1 cellular context compared by ENCODE assay signal in the genomic region with DNA sequence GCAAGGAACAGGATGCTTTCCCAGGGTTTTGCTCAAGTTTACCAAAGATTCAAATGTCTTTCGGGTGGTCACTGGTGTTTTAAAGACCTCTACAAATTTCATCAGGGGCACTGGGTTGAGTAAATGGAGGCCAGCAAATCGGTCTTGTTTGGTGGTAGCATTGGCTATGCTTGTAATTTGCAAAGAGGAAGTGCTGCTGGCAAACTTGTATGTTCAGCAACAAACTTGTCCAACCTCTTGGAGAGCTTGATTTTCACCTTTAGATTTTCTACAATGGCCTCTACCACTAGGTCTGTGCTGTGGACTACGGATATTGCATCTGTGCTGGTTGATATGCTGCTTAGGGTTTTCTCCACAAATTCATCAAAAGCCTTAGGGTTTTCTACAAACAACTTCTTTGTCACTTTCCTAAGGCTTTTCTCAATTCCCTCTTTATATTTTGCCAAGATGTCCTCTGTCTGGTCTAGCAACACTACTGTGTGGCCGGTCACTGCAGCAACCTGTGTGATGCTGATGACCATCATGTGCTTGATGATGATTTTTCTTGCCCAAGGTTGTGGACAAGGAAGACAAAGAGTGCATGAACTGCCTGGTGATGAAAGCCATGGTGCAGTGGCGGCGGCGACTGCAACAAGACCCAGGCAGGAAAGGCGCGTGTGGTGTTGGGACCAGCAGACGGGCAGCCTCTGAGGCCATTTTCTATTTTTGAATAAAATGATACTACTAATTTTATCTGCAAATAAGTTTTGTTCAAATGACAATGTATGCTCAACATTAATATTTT.
TF ChIP-seq lines count a peak whose summit lies in the region.

No MANE protein-coding gene starts in this region.

TF ChIP-seq in GM12878, 131 proteins besides CTCF, POLR2A, EP300 and RAD21:
- TF ChIP-seq, protein P1, sequence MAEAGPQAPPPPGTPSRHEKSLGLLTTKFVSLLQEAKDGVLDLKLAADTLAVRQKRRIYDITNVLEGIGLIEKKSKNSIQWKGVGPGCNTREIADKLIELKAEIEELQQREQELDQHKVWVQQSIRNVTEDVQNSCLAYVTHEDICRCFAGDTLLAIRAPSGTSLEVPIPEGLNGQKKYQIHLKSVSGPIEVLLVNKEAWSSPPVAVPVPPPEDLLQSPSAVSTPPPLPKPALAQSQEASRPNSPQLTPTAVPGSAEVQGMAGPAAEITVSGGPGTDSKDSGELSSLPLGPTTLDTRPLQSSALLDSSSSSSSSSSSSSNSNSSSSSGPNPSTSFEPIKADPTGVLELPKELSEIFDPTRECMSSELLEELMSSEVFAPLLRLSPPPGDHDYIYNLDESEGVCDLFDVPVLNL (IDR thresholded peaks at IDR 0.05; ENCODE audit: low read depth, low read length) = no peak
- peak; percentile 78 for TF ChIP-seq SPI1 (IDR thresholded peaks at IDR 0.05; ENCODE audit: borderline replicate concordance, insufficient read depth, low read depth, low read length)
- TF ChIP-seq, protein P2, sequence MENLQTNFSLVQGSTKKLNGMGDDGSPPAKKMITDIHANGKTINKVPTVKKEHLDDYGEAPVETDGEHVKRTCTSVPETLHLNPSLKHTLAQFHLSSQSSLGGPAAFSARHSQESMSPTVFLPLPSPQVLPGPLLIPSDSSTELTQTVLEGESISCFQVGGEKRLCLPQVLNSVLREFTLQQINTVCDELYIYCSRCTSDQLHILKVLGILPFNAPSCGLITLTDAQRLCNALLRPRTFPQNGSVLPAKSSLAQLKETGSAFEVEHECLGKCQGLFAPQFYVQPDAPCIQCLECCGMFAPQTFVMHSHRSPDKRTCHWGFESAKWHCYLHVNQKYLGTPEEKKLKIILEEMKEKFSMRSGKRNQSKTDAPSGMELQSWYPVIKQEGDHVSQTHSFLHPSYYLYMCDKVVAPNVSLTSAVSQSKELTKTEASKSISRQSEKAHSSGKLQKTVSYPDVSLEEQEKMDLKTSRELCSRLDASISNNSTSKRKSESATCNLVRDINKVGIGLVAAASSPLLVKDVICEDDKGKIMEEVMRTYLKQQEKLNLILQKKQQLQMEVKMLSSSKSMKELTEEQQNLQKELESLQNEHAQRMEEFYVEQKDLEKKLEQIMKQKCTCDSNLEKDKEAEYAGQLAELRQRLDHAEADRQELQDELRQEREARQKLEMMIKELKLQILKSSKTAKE (IDR thresholded peaks at IDR 0.05; ENCODE audit: low read depth, poor library complexity, severe bottlenecking) = no peak
- TF ChIP-seq RUNX3 (IDR thresholded peaks at IDR 0.05; ENCODE audit: low read length) = no peak
